Comparison of ENCODE assay signal across 14 cellular contexts in the genomic region with DNA sequence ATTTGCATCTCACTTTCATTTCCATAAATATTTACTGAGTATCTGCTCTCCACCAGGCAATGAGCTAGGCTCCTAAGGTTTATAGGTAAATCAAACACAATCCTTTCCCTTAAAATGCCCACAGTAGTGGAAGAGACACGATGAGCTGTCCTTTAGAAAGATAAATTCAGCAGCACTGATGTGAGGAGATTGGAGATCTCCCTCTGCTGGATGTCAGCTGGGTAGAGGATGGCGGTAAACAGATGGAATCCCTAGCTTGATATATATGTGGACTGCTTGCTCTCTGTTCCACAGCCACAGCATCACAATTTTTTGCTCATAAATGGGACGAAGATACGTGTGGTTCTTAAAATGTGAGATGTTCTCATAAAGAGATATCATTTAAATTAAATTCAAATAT.
DNase-seq lines count a peak whose midpoint lies in the region; ATAC-seq, FAIRE-seq and TF ChIP-seq lines count a peak whose summit lies in the region.
"Had no signal": no experiment of that assay in that cellular context is flagged by ENCODE, and none has a peak within 500 bp of the region (broad histone marks: within the 10 kb centered on the region; RNA-seq: fewer than 3 reads in every experiment).

No MANE protein-coding gene starts in this region.

- H3K4me1 ChIP-seq in parathyroid adenoma, result peaks cover 13% of the 10 kb centered on the region
- H3K4me1 ChIP-seq: upper lobe of left lung had no signal

- H3K9ac ChIP-seq in parathyroid adenoma, result no peak overlapping the region

- no peak overlapping the region for H3K27ac ChIP-seq in parathyroid adenoma
- H3K27ac ChIP-seq: upper lobe of left lung had no signal

- DNase-seq in SK-MEL-5 (ENCODE audit: low read depth, low spot score) (peak; percentile 16), glomerular visceral epithelial cell (ENCODE audit: extremely low spot score) (peak; percentile 35), GM10266 (ENCODE audit: extremely low spot score) (no peak), GM19239 (ENCODE audit: insufficient read length, low spot score) (no peak)
- DNase-seq: erythroblast, Karpas-422, NCI-H510A treated with DMSO at 0.1 percent for 48 hours, retina, T-helper 17 cell, upper lobe of left lung had no signal

- H2AFZ ChIP-seq in parathyroid adenoma, result no peak overlapping the region

- peak; percentile 46 for TF ChIP-seq CTCF in parathyroid adenoma (IDR thresholded peaks at IDR 0.05)
- no peak for TF ChIP-seq CTCF in GM10266 (IDR thresholded peaks at IDR 0.05; ENCODE audit: control insufficient read depth, insufficient read depth, low read depth, missing control alignments)

- no peak overlapping the region for H3K4me2 ChIP-seq in parathyroid adenoma (ENCODE audit: low read length)

- H3K27me3 ChIP-seq in parathyroid adenoma (ENCODE audit: control insufficient read depth, insufficient read depth, low read length), result no peaks in the 10 kb centered on the region
- H3K27me3 ChIP-seq: upper lobe of left lung had no signal

- FAIRE-seq in GM19239 (lab: Jason Lieb, UNC), result no peak

- no peaks in the 10 kb centered on the region for H3K79me2 ChIP-seq in parathyroid adenoma

- H3K4me3 ChIP-seq in parathyroid adenoma (ENCODE audit: low read depth, low read length), result no peak overlapping the region
- H3K4me3 ChIP-seq: upper lobe of left lung had no signal

- H3K36me3 ChIP-seq in parathyroid adenoma (ENCODE audit: control insufficient read depth, insufficient read depth, low read length), result no peaks in the 10 kb centered on the region
- H3K36me3 ChIP-seq: upper lobe of left lung had no signal

- H3K9me3 ChIP-seq in parathyroid adenoma (ENCODE audit: control insufficient read depth, low read length), result no peaks in the 10 kb centered on the region
- H3K9me3 ChIP-seq: upper lobe of left lung had no signal

- ATAC-seq in GM21717 (IDR thresholded peaks at IDR 0.05; ENCODE audit: unreplicated experiment) (no peak), HG02852 (IDR thresholded peaks at IDR 0.05; ENCODE audit: unreplicated experiment) (no peak)
- ATAC-seq: T-helper 17 cell had no signal

- TF ChIP-seq RAD21 in Ishikawa (IDR thresholded peaks at IDR 0.05; ENCODE audit: low read depth), result peak; percentile 25; the same call in 1 of the 2 replicates

- in situ Hi-C loops in SK-MEL-5 (cut with HindIII; ENCODE audit: low pct_unique_long_range_greater_than_20kb, low sequenced_read_pairs), result no loop called here

- TF ChIP-seq EP300 in Ishikawa (IDR thresholded peaks at IDR 0.05; ENCODE audit: borderline replicate concordance), result no peak

TF ChIP-seq in Ishikawa, 13 proteins besides CTCF, POLR2A, EP300 and RAD21:
- TF ChIP-seq ZBTB7A (IDR thresholded peaks at IDR 0.05; ENCODE audit: low read depth), result no peak
- no peak for TF ChIP-seq EGR1 (IDR thresholded peaks at IDR 0.05)
- no peak for TF ChIP-seq FOXM1 (IDR thresholded peaks at IDR 0.05; ENCODE audit: borderline replicate concordance, low read depth)
- no peak for TF ChIP-seq NFIC (IDR thresholded peaks at IDR 0.05)
- TF ChIP-seq, protein P1, sequence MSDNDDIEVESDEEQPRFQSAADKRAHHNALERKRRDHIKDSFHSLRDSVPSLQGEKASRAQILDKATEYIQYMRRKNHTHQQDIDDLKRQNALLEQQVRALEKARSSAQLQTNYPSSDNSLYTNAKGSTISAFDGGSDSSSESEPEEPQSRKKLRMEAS (IDR thresholded peaks at IDR 0.05), result no peak

Comparison
In these comparisons a context has a peak if more than half of its experiments do, and no peak if none do; other contexts are left out.
1. DNase-seq: peak in SK-MEL-5 (single experiment) and glomerular visceral epithelial cell (single experiment); none in GM10266 (single experiment) and GM19239 (single experiment).